8 cellular contexts compared by ENCODE assay signal in genomic region chr11:113114452-113115027, GRCh38.
DNase-seq lines count a peak whose midpoint lies in the region; ATAC-seq and TF ChIP-seq lines count a peak whose summit lies in the region.

No MANE protein-coding gene starts in this region.

- ATAC-seq in left ventricle myocardium superior = peak; percentile 92
- no peak for ATAC-seq in GM21528 (IDR thresholded peaks at IDR 0.05; ENCODE audit: low FRiP score, unreplicated experiment)

- peak; percentile 82 for TF ChIP-seq CTCF in WERI-Rb-1 (IDR thresholded peaks at IDR 0.05; ENCODE audit: low read depth, low read length)

- H3K4me3 ChIP-seq in WERI-Rb-1 (ENCODE audit: low read depth, low read length) = no peak overlapping the region

- no peaks in the 10 kb centered on the region for H3K27me3 ChIP-seq in WERI-Rb-1 (ENCODE audit: insufficient read depth, low read depth, severe bottlenecking)

- H3K27ac ChIP-seq in WERI-Rb-1 = no peak overlapping the region

- H3K9me3 ChIP-seq in WERI-Rb-1 (ENCODE audit: severe bottlenecking) = no peaks in the 10 kb centered on the region

- intact Hi-C loops in left ventricle myocardium superior (cut with micrococcal nuclease) = loop anchor here (10.0 kb wide), 1 partner anchor 530 kb away; no protein-coding TSS in a partner anchor

- H3K36me3 ChIP-seq in WERI-Rb-1 = no peaks in the 10 kb centered on the region

- peak; percentile 12 to 19 for DNase-seq in NCI-H187 (lab: John Stamatoyannopoulos, UW)
- no peak for DNase-seq in NCI-H187 treated with DMSO at 0.1 percent for 48 hours (lab: John Stamatoyannopoulos, UW)
- peak; percentile 65 for DNase-seq in NCI-H146 treated with DMSO at 0.1 percent for 48 hours (lab: John Stamatoyannopoulos, UW; ENCODE audit: unreplicated experiment)
- peak; percentile 60 for DNase-seq in WERI-Rb-1
- peak; percentile 72 for DNase-seq in left ventricle myocardium superior
- peak; percentile 86 for DNase-seq in putamen (ENCODE audit: low spot score)
- no peak for DNase-seq in activated effector memory CD4-positive, alpha-beta T cell treated with Interleukin-2 at 50 U/mL for 16 hours

Comparison
In these comparisons a context has a peak if more than half of its experiments do, and no peak if none do; other contexts are left out.
1. DNase-seq: peak in NCI-H187 (2 of 2), NCI-H146 treated with DMSO at 0.1 percent for 48 hours (single experiment), WERI-Rb-1 (single experiment), left ventricle myocardium superior (single experiment) and putamen (single experiment); none in NCI-H187 treated with DMSO at 0.1 percent for 48 hours (single experiment) and activated effector memory CD4-positive, alpha-beta T cell treated with Interleukin-2 at 50 U/mL for 16 hours (single experiment).